8 cellular contexts compared by ENCODE assay signal in the genomic region with DNA sequence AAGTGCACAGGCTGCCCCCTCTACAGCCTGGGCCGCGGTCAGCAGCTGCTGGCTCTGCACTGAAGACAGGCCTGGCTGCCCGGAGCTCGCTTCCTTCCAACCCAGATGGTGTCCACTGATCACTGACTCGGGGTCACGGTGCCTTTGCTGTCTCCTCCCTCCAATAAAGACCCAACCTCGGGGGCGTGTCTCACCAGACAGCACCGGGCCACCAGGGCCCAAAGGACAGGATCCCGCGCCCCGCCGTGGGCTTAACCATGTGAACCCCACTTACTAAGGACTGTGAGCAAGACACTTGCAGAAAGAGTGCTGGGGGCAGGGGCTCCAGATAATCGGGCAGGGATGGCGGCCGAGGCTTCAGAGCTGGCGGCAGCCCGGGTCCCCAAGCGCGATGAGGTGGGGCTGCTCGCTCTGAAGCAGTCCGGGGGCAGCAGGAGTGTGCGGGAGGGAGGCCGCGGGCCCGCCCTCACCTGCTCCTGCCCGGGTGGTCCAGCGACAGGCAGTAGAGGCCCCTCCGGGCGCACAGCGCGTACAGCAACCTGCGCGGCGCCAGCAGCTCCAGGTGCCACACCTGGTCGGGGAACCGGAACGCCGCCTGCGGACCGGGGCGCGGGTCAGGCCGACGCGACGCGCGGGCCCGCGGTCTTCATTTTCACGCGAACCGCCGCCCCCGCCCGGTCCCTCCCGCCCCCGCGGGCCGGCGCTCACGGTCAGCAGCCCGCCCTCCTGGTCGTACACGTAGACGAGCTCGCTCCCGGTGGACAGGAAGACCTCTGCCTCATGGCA. TPM values are rescaled to one million over a fixed set of nuclear protein-coding genes. Genes with fewer than 3 reads are reported as not detected.
DNase-seq lines count a peak whose midpoint lies in the region; ATAC-seq and TF ChIP-seq lines count a peak whose summit lies in the region.

No MANE protein-coding gene starts in this region.

- H3K27ac ChIP-seq in CD8-positive, alpha-beta T cell (ENCODE audit: low read depth, low read length): peak overlapping the region; percentile 82
- peak overlapping the region; percentile 38 to 91 for H3K27ac ChIP-seq in mucosa of rectum (ENCODE audit: low read depth in 2 of 2, low read length in 2 of 2)

- no peak for DNase-seq in CD8-positive, alpha-beta T cell
- DNase-seq in H7 (peak; percentile 87), RPMI7951 (ENCODE audit: low read depth) (peak; percentile 49), ureter (ENCODE audit: low spot score) (no peak), H4 (ENCODE audit: low spot score) (no peak)
- no peak for DNase-seq in effector memory CD8-positive, alpha-beta T cell

- no peak for ATAC-seq in CD8-positive, alpha-beta T cell
- no peak for ATAC-seq in effector memory CD8-positive, alpha-beta T cell (replicated peaks)
- ATAC-seq in HG03571 (IDR thresholded peaks at IDR 0.05; ENCODE audit: unreplicated experiment): no peak

- H3K4me3 Mint-ChIP-seq in CD8-positive, alpha-beta T cell: peak overlapping the region; percentile 86
- peak overlapping the region; percentile 88 to 92 for H3K4me3 Mint-ChIP-seq in effector memory CD8-positive, alpha-beta T cell

- POLR2A ChIA-PET in CD8-positive, alpha-beta T cell (lab: Charles Lee): interaction anchor here (0.8 to 2.8 kb wide), 5 partner anchors 32 to 313 kb away, joined by 3 to 26 read pairs (median 4); partner anchors contain the start of genes ACTG1, NDUFAF8 and TEPSIN

- H3K4me1 Mint-ChIP-seq in CD8-positive, alpha-beta T cell (ENCODE audit: low read depth): peaks cover 31% of the 10 kb centered on the region
- H3K4me1 Mint-ChIP-seq in effector memory CD8-positive, alpha-beta T cell (ENCODE audit: low read depth in 2 of 2): peaks cover 14 to 30% of the 10 kb centered on the region in 2 donors

- no peaks in the 10 kb centered on the region for H3K27me3 Mint-ChIP-seq in CD8-positive, alpha-beta T cell (ENCODE audit: low read depth)
- H3K27me3 Mint-ChIP-seq in effector memory CD8-positive, alpha-beta T cell: no peaks in the 10 kb centered on the region

- peak overlapping the region; percentile 72 to 74 for H3K9ac ChIP-seq in mucosa of rectum (ENCODE audit: low read depth in 1 of 2, low read length in 2 of 2)

- peak overlapping the region; percentile 66 for H3K27ac Mint-ChIP-seq in CD8-positive, alpha-beta T cell
- H3K27ac Mint-ChIP-seq in effector memory CD8-positive, alpha-beta T cell: peak overlapping the region in 1 of 2 donors; percentile 85

- intact Hi-C loops in CD8-positive, alpha-beta T cell (cut with DNase I, micrococcal nuclease): loop anchor here (1.0 to 10.0 kb wide), 12 partner anchors 32 to 1097 kb away; partner anchors contain the start of genes CCDC137 (in 1 of the 2), NDUFAF8 (in 1 of the 2), NPLOC4 (in 1 of the 2) and OXLD1 (in 1 of the 2)

- H3K36me3 ChIP-seq in CD8-positive, alpha-beta T cell (ENCODE audit: insufficient read depth, low read length): peaks cover 13% of the 10 kb centered on the region
- peaks cover 10% of the 10 kb centered on the region for H3K36me3 ChIP-seq in H7 (replicated peaks; ENCODE audit: control insufficient read depth, insufficient read depth, low read length)
- peaks cover 10 to 24% of the 10 kb centered on the region in 2 donors for H3K36me3 ChIP-seq in mucosa of rectum (ENCODE audit: control insufficient read depth in 2 of 2, insufficient read depth in 2 of 2, low read length in 2 of 2)

- H3K36me3 Mint-ChIP-seq in CD8-positive, alpha-beta T cell: peaks cover 38% of the 10 kb centered on the region
- peaks cover 33% of the 10 kb centered on the region for H3K36me3 Mint-ChIP-seq in effector memory CD8-positive, alpha-beta T cell (ENCODE audit: insufficient read depth)

- H3K4me1 ChIP-seq in CD8-positive, alpha-beta T cell (ENCODE audit: insufficient read depth, low read length): peaks cover 21% of the 10 kb centered on the region
- H3K4me1 ChIP-seq in mucosa of rectum (ENCODE audit: control insufficient read depth in 2 of 2, insufficient read depth in 2 of 2, low read length in 2 of 2): peaks cover 24 to 27% of the 10 kb centered on the region in 2 donors

- TF ChIP-seq CTCF in CD8-positive, alpha-beta T cell (IDR thresholded peaks at IDR 0.05): no peak

- H3K9me3 ChIP-seq in CD8-positive, alpha-beta T cell (ENCODE audit: low read length): no peaks in the 10 kb centered on the region
- H3K9me3 ChIP-seq in mucosa of rectum (ENCODE audit: control insufficient read depth in 2 of 2, low read length in 2 of 2): no peaks in the 10 kb centered on the region

- peak overlapping the region; percentile 96 for H3K4me3 ChIP-seq in CD8-positive, alpha-beta T cell (ENCODE audit: low read depth, low read length)
- H3K4me3 ChIP-seq in H7 (ENCODE audit: insufficient read depth, low read depth, low read length) (peak overlapping the region; percentile 96), mucosa of rectum (ENCODE audit: low read length in 2 of 2) (peak overlapping the region; percentile 90 to 91)

- no peaks in the 10 kb centered on the region for H3K27me3 ChIP-seq in CD8-positive, alpha-beta T cell (ENCODE audit: insufficient read depth, low read length)
- H3K27me3 ChIP-seq in H7 (ENCODE audit: control insufficient read depth, insufficient read depth, low read length) (no peaks in the 10 kb centered on the region), mucosa of rectum (ENCODE audit: control insufficient read depth in 2 of 2, insufficient read depth in 2 of 2, low read length in 2 of 2) (no peaks in the 10 kb centered on the region)

- CTCF ChIA-PET in CD8-positive, alpha-beta T cell (lab: Charles Lee): interaction anchor here (1.0 to 2.7 kb wide), 5 partner anchors 14 to 299 kb away, joined by 3 to 15 read pairs (median 4); no protein-coding TSS in a partner anchor

- no peaks in the 10 kb centered on the region for H3K9me3 Mint-ChIP-seq in CD8-positive, alpha-beta T cell
- H3K9me3 Mint-ChIP-seq in effector memory CD8-positive, alpha-beta T cell: no peaks in the 10 kb centered on the region

RNA-seq across cellular contexts. Expression of gene FAAP100, which starts 0.5 kb away (rescaled TPM):
- 10 to 100 TPM; 21.7 to 23.5 TPM for total RNA-seq in CD8-positive, alpha-beta T cell
- 40.4 and 46.6 TPM in 2 replicates for total RNA-seq in H7 (2014; rRNA removed; shearing (Covaris generic))
- 8.2 and 13.0 TPM in 2 replicates for total RNA-seq in RPMI7951 (2014; rRNA removed; shearing (Covaris generic))
- 37.1 TPM for total RNA-seq in ureter
- 6.6 and 7.4 TPM in 2 replicates for total RNA-seq in H4 (2014; rRNA removed; shearing (Covaris generic))

RNA-seq across cellular contexts. Expression of gene FSCN2, which starts 23.5 kb away (rescaled TPM):
- total RNA-seq in CD8-positive, alpha-beta T cell: under 1 TPM; 0.36 to 0.38 TPM
- total RNA-seq in H7 (2014; rRNA removed; shearing (Covaris generic)): 0.33 TPM in 1 of 2 replicates, not detected in the other
- not detected in 2 replicates for total RNA-seq in RPMI7951 (2014; rRNA removed; shearing (Covaris generic))
- 4.2 TPM for total RNA-seq in ureter
- 0.27 TPM in 1 of 2 replicates, not detected in the other for total RNA-seq in H4 (2014; rRNA removed; shearing (Covaris generic))

RNA-seq across cellular contexts. Expression of gene ACTG1, which starts 39.1 kb away (rescaled TPM):
- total RNA-seq in CD8-positive, alpha-beta T cell: 1,000 to 10,000 TPM; 1,370 to 1,375 TPM
- total RNA-seq in H7 (2014; rRNA removed; shearing (Covaris generic)): 5,543 and 5,789 TPM in 2 replicates
- total RNA-seq in RPMI7951 (2014; rRNA removed; shearing (Covaris generic)): 1,818 and 2,136 TPM in 2 replicates
- total RNA-seq in ureter: 3,857 TPM
- total RNA-seq in H4 (2014; rRNA removed; shearing (Covaris generic)): 1,105 and 1,576 TPM in 2 replicates

Comparison
In these comparisons a context has a peak if more than half of its experiments do, and no peak if none do; other contexts are left out.
1. DNase-seq: peak in H7 (single experiment) and RPMI7951 (single experiment); none in CD8-positive, alpha-beta T cell (0 of 7), effector memory CD8-positive, alpha-beta T cell (0 of 3), ureter (single experiment) and H4 (single experiment).
2. Peak in every context shown above with its lines, with median percentiles within 50 percentile points of each other: H3K4me3 ChIP-seq.